Comparison of ENCODE assay signal across 22 cellular contexts in the genomic region with DNA sequence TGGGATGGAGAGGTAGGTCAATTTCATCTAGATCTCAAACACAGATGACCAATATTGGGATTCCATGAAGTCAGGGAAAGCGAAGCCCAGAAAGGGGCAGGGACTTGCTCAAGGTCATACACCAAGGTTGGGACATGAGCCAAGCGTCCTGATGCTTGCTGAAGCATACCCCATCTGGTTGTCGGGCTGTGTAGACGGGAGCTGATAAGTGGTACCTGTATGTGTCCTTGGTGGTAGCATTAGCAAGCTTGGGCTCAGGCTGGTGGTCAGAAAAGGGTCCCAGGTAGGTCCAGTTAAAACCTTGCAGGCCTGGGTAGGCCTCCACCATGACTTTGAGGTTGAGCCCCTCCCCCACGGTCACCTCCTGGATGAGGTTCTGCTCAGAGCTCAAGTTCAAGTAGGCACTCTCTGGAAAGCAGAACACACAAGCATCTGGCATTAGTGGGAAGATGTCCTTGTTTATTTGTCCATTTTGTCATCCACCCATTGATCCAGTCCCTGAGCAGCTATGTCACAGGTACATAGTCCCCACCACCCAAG. TPM values are rescaled to one million over a fixed set of nuclear protein-coding genes. Genes with fewer than 3 reads are reported as not detected.
DNase-seq lines count a peak whose midpoint lies in the region; ATAC-seq and TF ChIP-seq lines count a peak whose summit lies in the region.
"Had no signal": no experiment of that assay in that cellular context is flagged by ENCODE, and none has a peak within 500 bp of the region (broad histone marks: within the 10 kb centered on the region; RNA-seq: fewer than 3 reads in every experiment).

No MANE protein-coding gene starts in this region.

- H3K79me1 ChIP-seq in mesendoderm (ENCODE audit: low read length), result no peaks in the 10 kb centered on the region

- ATAC-seq in RWPE2 (ENCODE audit: low read depth), result no peak
- ATAC-seq: Panc1 had no signal

- no peak overlapping the region for H3K23ac ChIP-seq in mesendoderm (ENCODE audit: low read length)

- in situ Hi-C loops in transverse colon (cut with MboI; ENCODE audit: low pct_ligation_motif_present in 1 of 4, low pct_unique_long_range_greater_than_20kb in 1 of 4, low sequenced_read_pairs in 3 of 4), result no loop called here

- no peak overlapping the region for H3K18ac ChIP-seq in mesendoderm (ENCODE audit: low read length)

- peak overlapping the region in 6 of 7 donors; percentile 18 to 75 (median 58) for H3K27ac Mint-ChIP-seq in CD14-positive monocyte
- H3K27ac Mint-ChIP-seq: B cell; CD4-positive, alpha-beta T cell had no signal

- H2BK5ac ChIP-seq in mesendoderm (ENCODE audit: low read length), result no peak overlapping the region

- 89 to 100% methylated on average over 1 to 5 of the region's 5 CpGs for WGBS in transverse colon (ENCODE audit: low coverage in 1 of 2), 2 donors
- WGBS in mesendoderm (ENCODE audit: extremely low coverage, insufficient coverage, low lambda C conversion rate), result no CpG with 5 or more reads among the region's 5 CpGs

- no peak overlapping the region for H4K8ac ChIP-seq in mesendoderm (ENCODE audit: low read depth, low read length)

- no peak overlapping the region for H4K5ac ChIP-seq in mesendoderm (ENCODE audit: low read length)

- no peak overlapping the region for H2BK15ac ChIP-seq in mesendoderm (replicated peaks; ENCODE audit: low read depth)

- DNase-seq in CD14-positive monocyte (ENCODE audit: low spot score), result no peak
- DNase-seq in RWPE2 (ENCODE audit: low spot score), result peak; percentile 42
- DNase-seq in mesenteric fat pad (ENCODE audit: low spot score), result peak; percentile 73
- peak; percentile 4 for DNase-seq in transverse colon
- DNase-seq in HUDEP-2 (lab: John Stamatoyannopoulos, UW; ENCODE audit: unreplicated experiment in 76 of 76), result no peak
- DNase-seq in NOMO-1 treated with DMSO at 0.1 percent for 48 hours (lab: John Stamatoyannopoulos, UW; ENCODE audit: unreplicated experiment), result no peak
- no peak for DNase-seq in mesendoderm
- DNase-seq: DMS53, IMR-90, Kasumi-1, MM.1S, NCI-H1105, NCI-H1694 treated with DMSO at 0.1 percent for 48 hours, NCI-H2107, NCI-H2227 treated with DMSO at 0.1 percent for 48 hours, NCI-H524, Right ventricle myocardium superior had no signal

- H3K4me1 Mint-ChIP-seq in CD14-positive monocyte, result peaks cover 14% of the 10 kb centered on the region
- H3K4me1 Mint-ChIP-seq: B cell had no signal

- no peak overlapping the region for H3K4ac ChIP-seq in mesendoderm (ENCODE audit: low read depth, low read length)

- peaks cover 0 to 32% of the 10 kb centered on the region in 2 donors for H3K36me3 Mint-ChIP-seq in CD14-positive monocyte

- no peak overlapping the region for H3K56ac ChIP-seq in mesendoderm (ENCODE audit: low read length)

- H2BK120ac ChIP-seq in mesendoderm (ENCODE audit: low read depth, low read length), result no peak overlapping the region

- TF ChIP-seq EP300 in transverse colon (IDR thresholded peaks at IDR 0.05; ENCODE audit: low read depth), result no peak

- no peaks in the 10 kb centered on the region for H3K79me2 ChIP-seq in mesendoderm (ENCODE audit: control insufficient read depth, insufficient read depth, low read length)

- H3K9me3 Mint-ChIP-seq in CD14-positive monocyte, result no peaks in the 10 kb centered on the region
- H3K9me3 Mint-ChIP-seq: CD4-positive, alpha-beta T cell had no signal

- H3K9ac ChIP-seq in mesendoderm (ENCODE audit: low read length), result no peak overlapping the region

- no peak for TF ChIP-seq POLR2A in transverse colon (IDR thresholded peaks at IDR 0.05)

- H3K9me3 ChIP-seq in RWPE2 (ENCODE audit: severe bottlenecking) (no peaks in the 10 kb centered on the region), transverse colon (no peaks in the 10 kb centered on the region)
- H3K9me3 ChIP-seq: HAP-1 had no signal

- intact Hi-C loops in CD14-positive monocyte (cut with micrococcal nuclease) (no loop called here), transverse colon (cut with DNase I; ENCODE audit: low total_unique reads) (loop anchor here (10.0 kb wide), 1 partner anchor 1912 kb away; no protein-coding TSS in a partner anchor)

- no peak overlapping the region for H3K27ac ChIP-seq in RWPE2 (ENCODE audit: poor library complexity, severe bottlenecking)
- H3K27ac ChIP-seq in transverse colon, result no peak overlapping the region
- H3K27ac ChIP-seq in mesendoderm (ENCODE audit: low read depth, low read length), result no peak overlapping the region

- H3K36me3 ChIP-seq in RWPE2 (ENCODE audit: low read depth) (no peaks in the 10 kb centered on the region), transverse colon (no peaks in the 10 kb centered on the region), mesendoderm (ENCODE audit: control insufficient read depth, insufficient read depth, low read length) (no peaks in the 10 kb centered on the region)
- H3K36me3 ChIP-seq: HAP-1 had no signal

- H2AK5ac ChIP-seq in mesendoderm (ENCODE audit: low read length), result no peak overlapping the region

- peaks cover 0 to 2% (median 0%) of the 10 kb centered on the region in 3 donors for H3K27me3 Mint-ChIP-seq in CD14-positive monocyte (ENCODE audit: low read depth in 3 of 3)
- H3K27me3 Mint-ChIP-seq: B cell; CD4-positive, alpha-beta T cell had no signal

- H3K4me1 ChIP-seq in RWPE2 (ENCODE audit: insufficient read depth, poor library complexity, severe bottlenecking) (no peaks in the 10 kb centered on the region), transverse colon (peaks cover 0 to 6% (median 0%) of the 10 kb centered on the region in 4 donors), mesendoderm (ENCODE audit: control insufficient read depth, low read depth, low read length) (no peaks in the 10 kb centered on the region)
- H3K4me1 ChIP-seq: HAP-1 had no signal

- no peak overlapping the region for H3K4me3 ChIP-seq in RWPE2 (ENCODE audit: severe bottlenecking)
- H3K4me3 ChIP-seq in transverse colon, result no peak overlapping the region
- no peak overlapping the region for H3K4me3 ChIP-seq in mesendoderm (ENCODE audit: low read length)
- H3K4me3 ChIP-seq: HAP-1 had no signal

- TF ChIP-seq CTCF in CD14-positive monocyte (IDR thresholded peaks at IDR 0.05), result no peak
- TF ChIP-seq CTCF in RWPE2 (IDR thresholded peaks at IDR 0.05; ENCODE audit: poor library complexity, severe bottlenecking), result no peak
- no peak for TF ChIP-seq CTCF in transverse colon (IDR thresholded peaks at IDR 0.05)

- H3K4me3 Mint-ChIP-seq in CD14-positive monocyte, result no peak overlapping the region
- H3K4me3 Mint-ChIP-seq: B cell; CD4-positive, alpha-beta T cell had no signal

- no peak overlapping the region for H3K4me2 ChIP-seq in mesendoderm (ENCODE audit: low read length)

- H3K27me3 ChIP-seq in RWPE2 (ENCODE audit: insufficient read depth, poor library complexity, severe bottlenecking) (no peaks in the 10 kb centered on the region), transverse colon (no peaks in the 10 kb centered on the region), mesendoderm (ENCODE audit: insufficient read depth, low read length, poor library complexity) (no peaks in the 10 kb centered on the region)

RNA-seq across cellular contexts. Expression of gene CSF1R, which starts 13.2 kb away (rescaled TPM):
- 100 to 1,000 TPM; 180 to 242 TPM for polyA plus RNA-seq in CD14-positive monocyte
- total RNA-seq in mesenteric fat pad (58.6 TPM), transverse colon (10 to 100 TPM in 3 of 4 donors, under 1 TPM in 1; 0.60 to 38.9 (median 14.7) TPM)
- 0.04 TPM for polyA plus RNA-seq in mesendoderm (2013, experiment 1 of 2)
- 0.11 TPM for polyA plus RNA-seq in mesendoderm (2013, experiment 2 of 2)
- total RNA-seq: HT-29 had no signal

Comparison
In these comparisons a context has a peak if more than half of its experiments do, and no peak if none do; other contexts are left out.
1. DNase-seq: peak in RWPE2 (single experiment), mesenteric fat pad (single experiment) and transverse colon (single experiment); none in CD14-positive monocyte (single experiment), HUDEP-2 (0 of 76), NOMO-1 treated with DMSO at 0.1 percent for 48 hours (single experiment) and mesendoderm (single experiment).